Comparison of ENCODE assay signal across 1 cellular context in the genomic region with DNA sequence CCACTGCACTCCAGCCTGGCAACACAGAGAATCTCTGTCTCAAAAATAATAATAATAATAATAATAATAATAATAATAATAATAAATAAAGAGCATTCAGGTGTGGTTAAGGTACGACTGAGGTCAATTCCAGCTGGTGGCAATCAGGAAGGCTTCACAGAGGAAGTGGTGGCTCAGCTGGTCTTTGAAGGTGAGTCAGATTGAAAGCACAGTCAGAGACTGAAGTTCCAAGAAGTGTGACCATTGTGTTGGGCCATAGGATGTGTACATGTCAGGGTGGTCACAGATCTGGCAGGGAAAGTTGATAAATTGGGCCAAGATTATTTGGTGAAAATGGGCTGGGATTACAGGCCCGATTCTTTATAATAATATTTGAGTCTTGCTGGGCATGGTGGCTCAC.
TF ChIP-seq lines count a peak whose summit lies in the region.

No MANE protein-coding gene starts in this region.

TF ChIP-seq in GM12878, 131 proteins besides CTCF, POLR2A, EP300 and RAD21 (continued from another document):
- TF ChIP-seq, protein P1, sequence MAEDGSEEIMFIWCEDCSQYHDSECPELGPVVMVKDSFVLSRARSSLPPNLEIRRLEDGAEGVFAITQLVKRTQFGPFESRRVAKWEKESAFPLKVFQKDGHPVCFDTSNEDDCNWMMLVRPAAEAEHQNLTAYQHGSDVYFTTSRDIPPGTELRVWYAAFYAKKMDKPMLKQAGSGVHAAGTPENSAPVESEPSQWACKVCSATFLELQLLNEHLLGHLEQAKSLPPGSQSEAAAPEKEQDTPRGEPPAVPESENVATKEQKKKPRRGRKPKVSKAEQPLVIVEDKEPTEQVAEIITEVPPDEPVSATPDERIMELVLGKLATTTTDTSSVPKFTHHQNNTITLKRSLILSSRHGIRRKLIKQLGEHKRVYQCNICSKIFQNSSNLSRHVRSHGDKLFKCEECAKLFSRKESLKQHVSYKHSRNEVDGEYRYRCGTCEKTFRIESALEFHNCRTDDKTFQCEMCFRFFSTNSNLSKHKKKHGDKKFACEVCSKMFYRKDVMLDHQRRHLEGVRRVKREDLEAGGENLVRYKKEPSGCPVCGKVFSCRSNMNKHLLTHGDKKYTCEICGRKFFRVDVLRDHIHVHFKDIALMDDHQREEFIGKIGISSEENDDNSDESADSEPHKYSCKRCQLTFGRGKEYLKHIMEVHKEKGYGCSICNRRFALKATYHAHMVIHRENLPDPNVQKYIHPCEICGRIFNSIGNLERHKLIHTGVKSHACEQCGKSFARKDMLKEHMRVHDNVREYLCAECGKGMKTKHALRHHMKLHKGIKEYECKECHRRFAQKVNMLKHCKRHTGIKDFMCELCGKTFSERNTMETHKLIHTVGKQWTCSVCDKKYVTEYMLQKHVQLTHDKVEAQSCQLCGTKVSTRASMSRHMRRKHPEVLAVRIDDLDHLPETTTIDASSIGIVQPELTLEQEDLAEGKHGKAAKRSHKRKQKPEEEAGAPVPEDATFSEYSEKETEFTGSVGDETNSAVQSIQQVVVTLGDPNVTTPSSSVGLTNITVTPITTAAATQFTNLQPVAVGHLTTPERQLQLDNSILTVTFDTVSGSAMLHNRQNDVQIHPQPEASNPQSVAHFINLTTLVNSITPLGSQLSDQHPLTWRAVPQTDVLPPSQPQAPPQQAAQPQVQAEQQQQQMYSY (CRISPR knock-in tag; IDR thresholded peaks at IDR 0.05), result no peak
- TF ChIP-seq BCL11A (IDR thresholded peaks at IDR 0.05; ENCODE audit: low read depth, low read length) (peak; percentile 71), PML (IDR thresholded peaks at IDR 0.05; ENCODE audit: low read length) (no peak), SMC3 (IDR thresholded peaks at IDR 0.05; ENCODE audit: borderline replicate concordance, low read length) (no peak), JUNB (IDR thresholded peaks at IDR 0.05) (peak; percentile 88), ZZZ3 (IDR thresholded peaks at IDR 0.05; ENCODE audit: control insufficient read depth, insufficient read length, low read depth) (no peak), TBL1XR1 (IDR thresholded peaks at IDR 0.05; ENCODE audit: low read depth, low read length) (no peak), FOS (IDR thresholded peaks at IDR 0.05; ENCODE audit: borderline replicate concordance, extremely low read depth, insufficient read length) (no peak), BRCA1 (IDR thresholded peaks at IDR 0.05; ENCODE audit: low read depth, low read length) (no peak), ZNF207 (IDR thresholded peaks at IDR 0.05; ENCODE audit: borderline replicate concordance) (no peak), BHLHE40 (IDR thresholded peaks at IDR 0.05; ENCODE audit: borderline replicate concordance in 1 of 2, low read depth in 2 of 2, low read length in 1 of 2) (peak; percentile 49 to 75; a peak in 2 of 4 replicates), BACH1 (IDR thresholded peaks at IDR 0.05; ENCODE audit: borderline replicate concordance) (no peak), NFXL1 (IDR thresholded peaks at IDR 0.05; ENCODE audit: borderline replicate concordance) (no peak), SMAD5 (IDR thresholded peaks at IDR 0.05; ENCODE audit: low read depth) (no peak), POU2F2 (IDR thresholded peaks at IDR 0.05; ENCODE audit: borderline replicate concordance, low read depth, low read length) (peak; percentile 12; the same call in 1 of the 3 replicates), EED (IDR thresholded peaks at IDR 0.05; ENCODE audit: low read depth) (peak; percentile 50; the same call in 1 of the 2 replicates), CBX5 (IDR thresholded peaks at IDR 0.05; ENCODE audit: low read depth) (no peak), DPF2 (IDR thresholded peaks at IDR 0.05) (0 out of 2 replicates have a peak, but pooled peaks have one; percentile 43), RAD51 (IDR thresholded peaks at IDR 0.05) (no peak), JUND (IDR thresholded peaks at IDR 0.05; ENCODE audit: low read depth, low read length) (peak; percentile 77), RELA (IDR thresholded peaks at IDR 0.05; ENCODE audit: borderline replicate concordance, partially characterized antibody) (no peak), ZNF622 (IDR thresholded peaks at IDR 0.05) (no peak), HDAC2 (IDR thresholded peaks at IDR 0.05) (no peak), CHD1 (IDR thresholded peaks at IDR 0.05; ENCODE audit: low read depth, low read length) (no peak), IRF4 (IDR thresholded peaks at IDR 0.05; ENCODE audit: low read depth, low read length) (peak; percentile 97), CBFB (IDR thresholded peaks at IDR 0.05; ENCODE audit: low read depth) (peak; percentile 43; the same call in 1 of the 2 replicates), ZNF24 (IDR thresholded peaks at IDR 0.05) (no peak), CBX3 (IDR thresholded peaks at IDR 0.05; ENCODE audit: borderline replicate concordance, low read depth) (no peak), GATAD2B (conservative IDR thresholded peaks at IDR 0.05; ENCODE audit: low read depth) (no peak), TCF3 (IDR thresholded peaks at IDR 0.05; ENCODE audit: borderline replicate concordance, insufficient read depth, low read depth, low read length) (peak; percentile 95)
- TF ChIP-seq, protein P2, sequence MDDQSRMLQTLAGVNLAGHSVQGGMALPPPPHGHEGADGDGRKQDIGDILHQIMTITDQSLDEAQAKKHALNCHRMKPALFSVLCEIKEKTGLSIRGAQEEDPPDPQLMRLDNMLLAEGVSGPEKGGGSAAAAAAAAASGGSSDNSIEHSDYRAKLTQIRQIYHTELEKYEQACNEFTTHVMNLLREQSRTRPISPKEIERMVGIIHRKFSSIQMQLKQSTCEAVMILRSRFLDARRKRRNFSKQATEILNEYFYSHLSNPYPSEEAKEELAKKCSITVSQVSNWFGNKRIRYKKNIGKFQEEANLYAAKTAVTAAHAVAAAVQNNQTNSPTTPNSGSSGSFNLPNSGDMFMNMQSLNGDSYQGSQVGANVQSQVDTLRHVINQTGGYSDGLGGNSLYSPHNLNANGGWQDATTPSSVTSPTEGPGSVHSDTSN (IDR thresholded peaks at IDR 0.05; ENCODE audit: insufficient replicate concordance, low read depth, low read length), result peak; percentile 72
- TF ChIP-seq, protein P3, sequence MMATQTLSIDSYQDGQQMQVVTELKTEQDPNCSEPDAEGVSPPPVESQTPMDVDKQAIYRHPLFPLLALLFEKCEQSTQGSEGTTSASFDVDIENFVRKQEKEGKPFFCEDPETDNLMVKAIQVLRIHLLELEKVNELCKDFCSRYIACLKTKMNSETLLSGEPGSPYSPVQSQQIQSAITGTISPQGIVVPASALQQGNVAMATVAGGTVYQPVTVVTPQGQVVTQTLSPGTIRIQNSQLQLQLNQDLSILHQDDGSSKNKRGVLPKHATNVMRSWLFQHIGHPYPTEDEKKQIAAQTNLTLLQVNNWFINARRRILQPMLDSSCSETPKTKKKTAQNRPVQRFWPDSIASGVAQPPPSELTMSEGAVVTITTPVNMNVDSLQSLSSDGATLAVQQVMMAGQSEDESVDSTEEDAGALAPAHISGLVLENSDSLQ (IDR thresholded peaks at IDR 0.05), result 0 out of 2 replicates have a peak, but pooled peaks have one; percentile 17
- TF ChIP-seq, protein P4, sequence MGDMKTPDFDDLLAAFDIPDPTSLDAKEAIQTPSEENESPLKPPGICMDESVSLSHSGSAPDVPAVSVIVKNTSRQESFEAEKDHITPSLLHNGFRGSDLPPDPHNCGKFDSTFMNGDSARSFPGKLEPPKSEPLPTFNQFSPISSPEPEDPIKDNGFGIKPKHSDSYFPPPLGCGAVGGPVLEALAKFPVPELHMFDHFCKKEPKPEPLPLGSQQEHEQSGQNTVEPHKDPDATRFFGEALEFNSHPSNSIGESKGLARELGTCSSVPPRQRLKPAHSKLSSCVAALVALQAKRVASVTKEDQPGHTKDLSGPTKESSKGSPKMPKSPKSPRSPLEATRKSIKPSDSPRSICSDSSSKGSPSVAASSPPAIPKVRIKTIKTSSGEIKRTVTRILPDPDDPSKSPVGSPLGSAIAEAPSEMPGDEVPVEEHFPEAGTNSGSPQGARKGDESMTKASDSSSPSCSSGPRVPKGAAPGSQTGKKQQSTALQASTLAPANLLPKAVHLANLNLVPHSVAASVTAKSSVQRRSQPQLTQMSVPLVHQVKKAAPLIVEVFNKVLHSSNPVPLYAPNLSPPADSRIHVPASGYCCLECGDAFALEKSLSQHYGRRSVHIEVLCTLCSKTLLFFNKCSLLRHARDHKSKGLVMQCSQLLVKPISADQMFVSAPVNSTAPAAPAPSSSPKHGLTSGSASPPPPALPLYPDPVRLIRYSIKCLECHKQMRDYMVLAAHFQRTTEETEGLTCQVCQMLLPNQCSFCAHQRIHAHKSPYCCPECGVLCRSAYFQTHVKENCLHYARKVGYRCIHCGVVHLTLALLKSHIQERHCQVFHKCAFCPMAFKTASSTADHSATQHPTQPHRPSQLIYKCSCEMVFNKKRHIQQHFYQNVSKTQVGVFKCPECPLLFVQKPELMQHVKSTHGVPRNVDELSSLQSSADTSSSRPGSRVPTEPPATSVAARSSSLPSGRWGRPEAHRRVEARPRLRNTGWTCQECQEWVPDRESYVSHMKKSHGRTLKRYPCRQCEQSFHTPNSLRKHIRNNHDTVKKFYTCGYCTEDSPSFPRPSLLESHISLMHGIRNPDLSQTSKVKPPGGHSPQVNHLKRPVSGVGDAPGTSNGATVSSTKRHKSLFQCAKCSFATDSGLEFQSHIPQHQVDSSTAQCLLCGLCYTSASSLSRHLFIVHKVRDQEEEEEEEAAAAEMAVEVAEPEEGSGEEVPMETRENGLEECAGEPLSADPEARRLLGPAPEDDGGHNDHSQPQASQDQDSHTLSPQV (IDR thresholded peaks at IDR 0.05), result no peak
- TF ChIP-seq, protein P5, sequence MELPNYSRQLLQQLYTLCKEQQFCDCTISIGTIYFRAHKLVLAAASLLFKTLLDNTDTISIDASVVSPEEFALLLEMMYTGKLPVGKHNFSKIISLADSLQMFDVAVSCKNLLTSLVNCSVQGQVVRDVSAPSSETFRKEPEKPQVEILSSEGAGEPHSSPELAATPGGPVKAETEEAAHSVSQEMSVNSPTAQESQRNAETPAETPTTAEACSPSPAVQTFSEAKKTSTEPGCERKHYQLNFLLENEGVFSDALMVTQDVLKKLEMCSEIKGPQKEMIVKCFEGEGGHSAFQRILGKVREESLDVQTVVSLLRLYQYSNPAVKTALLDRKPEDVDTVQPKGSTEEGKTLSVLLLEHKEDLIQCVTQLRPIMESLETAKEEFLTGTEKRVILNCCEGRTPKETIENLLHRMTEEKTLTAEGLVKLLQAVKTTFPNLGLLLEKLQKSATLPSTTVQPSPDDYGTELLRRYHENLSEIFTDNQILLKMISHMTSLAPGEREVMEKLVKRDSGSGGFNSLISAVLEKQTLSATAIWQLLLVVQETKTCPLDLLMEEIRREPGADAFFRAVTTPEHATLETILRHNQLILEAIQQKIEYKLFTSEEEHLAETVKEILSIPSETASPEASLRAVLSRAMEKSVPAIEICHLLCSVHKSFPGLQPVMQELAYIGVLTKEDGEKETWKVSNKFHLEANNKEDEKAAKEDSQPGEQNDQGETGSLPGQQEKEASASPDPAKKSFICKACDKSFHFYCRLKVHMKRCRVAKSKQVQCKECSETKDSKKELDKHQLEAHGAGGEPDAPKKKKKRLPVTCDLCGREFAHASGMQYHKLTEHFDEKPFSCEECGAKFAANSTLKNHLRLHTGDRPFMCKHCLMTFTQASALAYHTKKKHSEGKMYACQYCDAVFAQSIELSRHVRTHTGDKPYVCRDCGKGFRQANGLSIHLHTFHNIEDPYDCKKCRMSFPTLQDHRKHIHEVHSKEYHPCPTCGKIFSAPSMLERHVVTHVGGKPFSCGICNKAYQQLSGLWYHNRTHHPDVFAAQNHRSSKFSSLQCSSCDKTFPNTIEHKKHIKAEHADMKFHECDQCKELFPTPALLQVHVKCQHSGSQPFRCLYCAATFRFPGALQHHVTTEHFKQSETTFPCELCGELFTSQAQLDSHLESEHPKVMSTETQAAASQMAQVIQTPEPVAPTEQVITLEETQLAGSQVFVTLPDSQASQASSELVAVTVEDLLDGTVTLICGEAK (IDR thresholded peaks at IDR 0.05; ENCODE audit: borderline replicate concordance), result no peak
- TF ChIP-seq, protein P6, sequence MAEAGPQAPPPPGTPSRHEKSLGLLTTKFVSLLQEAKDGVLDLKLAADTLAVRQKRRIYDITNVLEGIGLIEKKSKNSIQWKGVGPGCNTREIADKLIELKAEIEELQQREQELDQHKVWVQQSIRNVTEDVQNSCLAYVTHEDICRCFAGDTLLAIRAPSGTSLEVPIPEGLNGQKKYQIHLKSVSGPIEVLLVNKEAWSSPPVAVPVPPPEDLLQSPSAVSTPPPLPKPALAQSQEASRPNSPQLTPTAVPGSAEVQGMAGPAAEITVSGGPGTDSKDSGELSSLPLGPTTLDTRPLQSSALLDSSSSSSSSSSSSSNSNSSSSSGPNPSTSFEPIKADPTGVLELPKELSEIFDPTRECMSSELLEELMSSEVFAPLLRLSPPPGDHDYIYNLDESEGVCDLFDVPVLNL (IDR thresholded peaks at IDR 0.05; ENCODE audit: low read depth, low read length), result no peak
TF ChIP-seq in GM12878: peak in this region for 23.
